Comparison of ENCODE assay signal across 19 cellular contexts in the genomic region with DNA sequence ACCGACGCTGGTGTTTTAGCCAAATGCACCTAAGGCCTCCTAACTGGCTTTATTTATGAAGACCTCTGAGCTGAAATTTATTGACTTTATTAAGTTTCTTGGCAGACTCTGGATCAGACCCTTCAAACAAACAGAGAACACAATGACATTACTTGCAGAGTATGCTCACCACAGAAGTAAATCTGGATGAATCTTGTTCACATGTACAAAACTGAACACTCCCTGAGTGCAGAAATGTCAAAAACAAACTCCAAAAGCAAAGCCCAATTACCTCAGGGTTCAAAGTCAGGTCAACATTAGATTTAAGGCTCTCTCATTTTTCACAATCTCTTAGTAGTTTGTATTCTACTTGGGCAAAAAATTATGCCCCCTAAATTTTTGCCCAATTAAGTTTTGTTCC.
"Had no signal": no experiment of that assay in that cellular context is flagged by ENCODE, and none has a peak within 500 bp of the region (broad histone marks: within the 10 kb centered on the region; RNA-seq: fewer than 3 reads in every experiment).

No MANE protein-coding gene starts in this region.

- H3K4me3 Mint-ChIP-seq: activated CD4-positive, alpha-beta memory T cell treated with anti-CD3 and anti-CD28 coated beads for 36 hours; activated CD4-positive, alpha-beta T cell treated with anti-CD3 and anti-CD28 coated beads for 36 hours; activated naive CD8-positive, alpha-beta T cell treated with anti-CD3 and anti-CD28 coated beads, Interleukin-2, amount 10 ng/mL, durations not matched to agents 7 days and 5 days; activated T-helper 1 cell treated with anti-CD3 and anti-CD28 coated beads, Interleukin-12 subunit alpha, Interleukin-12 subunit beta, Interleukin-2, Interleukin-4 antibody, amounts not matched to agents 30 ng/mL and 10 ng/mL and 1 ng/mL, durations not matched to agents 14 hours and 24 hours and 36 hours; dendritic cell treated with granulocyte-macrophage colony-stimulating factor and Interleukin-4, amounts not matched to agents 40 ng/mL and 50 ng/mL, for 4 days; immature natural killer cell; naive thymus-derived CD4-positive, alpha-beta T cell had no signal

- H3K4me3 ChIP-seq: esophagus muscularis mucosa, heart right ventricle, right atrium auricular region, SJCRH30, stomach, upper lobe of right lung had no signal

- H3K27ac ChIP-seq: esophagus muscularis mucosa, heart right ventricle, right atrium auricular region, SJCRH30, stomach, upper lobe of right lung had no signal

- H3K27ac Mint-ChIP-seq: activated CD4-positive, alpha-beta memory T cell treated with anti-CD3 and anti-CD28 coated beads for 36 hours; activated CD4-positive, alpha-beta T cell treated with anti-CD3 and anti-CD28 coated beads for 36 hours; activated naive CD8-positive, alpha-beta T cell treated with anti-CD3 and anti-CD28 coated beads, Interleukin-2, amount 10 ng/mL, durations not matched to agents 7 days and 5 days; activated T-helper 1 cell treated with anti-CD3 and anti-CD28 coated beads, Interleukin-12 subunit alpha, Interleukin-12 subunit beta, Interleukin-2, Interleukin-4 antibody, amounts not matched to agents 30 ng/mL and 10 ng/mL and 1 ng/mL, durations not matched to agents 14 hours and 24 hours and 36 hours; dendritic cell treated with granulocyte-macrophage colony-stimulating factor and Interleukin-4, amounts not matched to agents 40 ng/mL and 50 ng/mL, for 4 days; immature natural killer cell had no signal

- H3K27me3 Mint-ChIP-seq: activated CD4-positive, alpha-beta memory T cell treated with anti-CD3 and anti-CD28 coated beads for 36 hours; activated CD4-positive, alpha-beta T cell treated with anti-CD3 and anti-CD28 coated beads for 36 hours; activated naive CD8-positive, alpha-beta T cell treated with anti-CD3 and anti-CD28 coated beads, Interleukin-2, amount 10 ng/mL, durations not matched to agents 7 days and 5 days; dendritic cell treated with granulocyte-macrophage colony-stimulating factor and Interleukin-4, amounts not matched to agents 40 ng/mL and 50 ng/mL, for 4 days; naive thymus-derived CD4-positive, alpha-beta T cell had no signal

- H3K9me3 Mint-ChIP-seq: activated CD4-positive, alpha-beta memory T cell treated with anti-CD3 and anti-CD28 coated beads for 36 hours; activated naive CD8-positive, alpha-beta T cell treated with anti-CD3 and anti-CD28 coated beads, Interleukin-2, amount 10 ng/mL, durations not matched to agents 7 days and 5 days; activated T-helper 1 cell treated with anti-CD3 and anti-CD28 coated beads, Interleukin-12 subunit alpha, Interleukin-12 subunit beta, Interleukin-2, Interleukin-4 antibody, amounts not matched to agents 30 ng/mL and 10 ng/mL and 1 ng/mL, durations not matched to agents 14 hours and 24 hours and 36 hours; dendritic cell treated with granulocyte-macrophage colony-stimulating factor and Interleukin-4, amounts not matched to agents 40 ng/mL and 50 ng/mL, for 4 days; immature natural killer cell; naive thymus-derived CD4-positive, alpha-beta T cell had no signal

- H3K9me3 ChIP-seq: esophagus muscularis mucosa, heart right ventricle, right atrium auricular region, SJCRH30, stomach, upper lobe of right lung had no signal

- H3K4me1 ChIP-seq: right atrium auricular region, SJCRH30, upper lobe of right lung had no signal

- DNase-seq: activated CD4-positive, alpha-beta memory T cell treated with anti-CD3 and anti-CD28 coated beads for 36 hours; activated CD4-positive, alpha-beta T cell treated with anti-CD3 and anti-CD28 coated beads for 36 hours; activated naive CD8-positive, alpha-beta T cell treated with anti-CD3 and anti-CD28 coated beads, Interleukin-2, amount 10 ng/mL, durations not matched to agents 7 days and 5 days; activated T-cell treated with anti-CD3 and anti-CD28 coated beads for 4 hours; anterior cingulate cortex; effector CD8-positive, alpha-beta T cell; heart right ventricle; immature natural killer cell; mesenchymal stem cell; naive thymus-derived CD4-positive, alpha-beta T cell; SJCRH30; stomach; SW 1271; T-helper 2 cell; upper lobe of right lung had no signal

- ATAC-seq: activated CD4-positive, alpha-beta T cell treated with anti-CD3 and anti-CD28 coated beads for 36 hours; heart right ventricle; naive thymus-derived CD4-positive, alpha-beta T cell; upper lobe of right lung had no signal

- H3K36me3 ChIP-seq: right atrium auricular region, SJCRH30, upper lobe of right lung had no signal

- H3K27me3 ChIP-seq: esophagus muscularis mucosa, heart right ventricle, right atrium auricular region, SJCRH30, stomach, upper lobe of right lung had no signal
